8 cellular contexts compared by ENCODE assay signal in the genomic region with DNA sequence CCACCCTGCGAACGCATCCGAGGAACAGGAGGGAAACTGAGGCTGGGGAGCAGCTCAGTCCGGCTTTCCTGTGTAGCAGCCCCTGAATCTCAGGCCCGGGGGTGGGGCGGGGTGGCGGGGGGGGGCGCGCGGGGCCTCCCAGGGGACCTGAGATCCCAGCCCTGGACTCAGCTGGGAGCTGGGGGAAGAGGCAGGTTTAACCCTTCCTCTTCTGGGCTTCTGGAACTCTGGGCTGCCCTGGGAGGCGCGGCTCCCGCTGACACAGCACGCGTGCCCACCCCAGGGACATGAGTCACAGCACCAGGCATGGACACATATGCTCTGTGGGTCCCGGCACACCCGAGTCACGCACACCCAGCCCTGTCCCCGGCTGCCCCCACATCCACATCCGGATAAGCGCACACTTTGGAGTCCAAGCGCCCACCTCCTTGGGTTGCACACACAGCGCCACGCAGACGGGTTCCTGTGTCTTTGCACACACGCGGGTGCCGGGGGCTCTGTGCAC. TPM values are rescaled to one million over a fixed set of nuclear protein-coding genes. Genes with fewer than 3 reads are reported as not detected.
DNase-seq lines count a peak whose midpoint lies in the region; ATAC-seq and TF ChIP-seq lines count a peak whose summit lies in the region.

No MANE protein-coding gene starts in this region.

- peak overlapping the region; percentile 90 to 96 for H3K18ac ChIP-seq in mesenchymal stem cell (ENCODE audit: low read depth in 1 of 2, low read length in 2 of 2)

- peak overlapping the region; percentile 18 for H2AFZ ChIP-seq in mesenchymal stem cell (ENCODE audit: low read depth, low read length)

- H3K36me3 Mint-ChIP-seq in T-helper 17 cell (ENCODE audit: low read depth), result no peaks in the 10 kb centered on the region

- H2BK120ac ChIP-seq in mesenchymal stem cell (ENCODE audit: low read depth, low read length), result peak overlapping the region; percentile 80

- under 1% methylated on average over 22 of the region's 28 CpGs for WGBS in mesenchymal stem cell
- WGBS in transverse colon (ENCODE audit: low coverage in 1 of 2), 2 donors, result 17% methylated on average over 25 of the region's 28 CpGs; no CpG with 5 or more reads in 1 of the 2 donors

- H3K4me3 ChIP-seq in mesenchymal stem cell (ENCODE audit: insufficient read depth in 1 of 2, low read depth in 1 of 2, low read length in 2 of 2) (peak overlapping the region; percentile 7 to 75), transverse colon (peak overlapping the region in 2 of 4 donors; percentile 58 to 62)

- peak overlapping the region; percentile 13 for H3K4me3 Mint-ChIP-seq in T-helper 17 cell

- no peak for TF ChIP-seq CTCF in transverse colon (IDR thresholded peaks at IDR 0.05)

- peak overlapping the region; percentile 95 for H4K8ac ChIP-seq in mesenchymal stem cell (ENCODE audit: low read length)

- TF ChIP-seq POLR2A in transverse colon (IDR thresholded peaks at IDR 0.05), result no peak

- H3K27me3 ChIP-seq in mesenchymal stem cell (ENCODE audit: control insufficient read depth in 1 of 2, insufficient read depth in 1 of 2, low read length in 2 of 2) (no peaks in the 10 kb centered on the region), transverse colon (no peaks in the 10 kb centered on the region)

- DNase-seq in SIG-M5 treated with dmso at 0.1 percent for 504 hours (lab: John Stamatoyannopoulos, UW; ENCODE audit: unreplicated experiment) (peak; percentile 25), SIG-M5 (lab: John Stamatoyannopoulos, UW) (no peak), T-helper 17 cell (peak in 1 of 3 donors; percentile 33), dermis blood vessel endothelial cell (peak; percentile 54), mesenchymal stem cell (peak; percentile 98), transverse colon (peak; percentile 64), putamen (ENCODE audit: low spot score) (no peak), hippocampal formation (lab: John Stamatoyannopoulos, UW) (no peak)

- no peak for ATAC-seq in T-helper 17 cell

- in situ Hi-C loops in transverse colon (cut with MboI; ENCODE audit: low pct_ligation_motif_present in 1 of 4, low pct_unique_long_range_greater_than_20kb in 1 of 4, low sequenced_read_pairs in 3 of 4), result no loop called here

- H3K9ac ChIP-seq in mesenchymal stem cell (ENCODE audit: low read length), result peak overlapping the region; percentile 86

- H3K27me3 Mint-ChIP-seq in T-helper 17 cell, result no peaks in the 10 kb centered on the region

- no peak overlapping the region for H2BK15ac ChIP-seq in mesenchymal stem cell (ENCODE audit: low read depth, poor library complexity, severe bottlenecking)

- intact Hi-C loops in transverse colon (cut with DNase I; ENCODE audit: low total_unique reads), result no loop called here

- peaks cover 43% of the 10 kb centered on the region for H3K4me1 Mint-ChIP-seq in T-helper 17 cell

- H3K36me3 ChIP-seq in mesenchymal stem cell (ENCODE audit: control insufficient read depth in 1 of 2, insufficient read depth in 2 of 2, low read depth in 1 of 2, low read length in 2 of 2), result peaks cover under 1 to 11% of the 10 kb centered on the region in 2 experiments
- no peaks in the 10 kb centered on the region for H3K36me3 ChIP-seq in transverse colon

- peak overlapping the region; percentile 65 to 93 for H2BK12ac ChIP-seq in mesenchymal stem cell (ENCODE audit: low read length in 2 of 2)

- H3K4me1 ChIP-seq in mesenchymal stem cell (ENCODE audit: control insufficient read depth, insufficient read depth, low read depth, low read length), result peaks cover 69% of the 10 kb centered on the region
- peaks cover 54 to 76% (median 70%) of the 10 kb centered on the region in 4 donors for H3K4me1 ChIP-seq in transverse colon

- TF ChIP-seq EP300 in transverse colon (IDR thresholded peaks at IDR 0.05; ENCODE audit: low read depth), result peak; percentile 51

- peak overlapping the region in 1 of 2 experiments; percentile 94 for H3K14ac ChIP-seq in mesenchymal stem cell (ENCODE audit: low read length in 2 of 2)

- peaks cover 10% of the 10 kb centered on the region for H3K79me1 ChIP-seq in mesenchymal stem cell (replicated peaks; ENCODE audit: low read length, poor library complexity, severe bottlenecking)

- H4K91ac ChIP-seq in mesenchymal stem cell (ENCODE audit: low read length), result peak overlapping the region; percentile 97

- peak overlapping the region; percentile 77 for H3K27ac ChIP-seq in mesenchymal stem cell (ENCODE audit: low read length, poor library complexity, severe bottlenecking)
- peak overlapping the region; percentile 98 to 100 (median 98) for H3K27ac ChIP-seq in transverse colon

- H3K4ac ChIP-seq in mesenchymal stem cell (ENCODE audit: low read depth in 1 of 2, low read length in 2 of 2), result peak overlapping the region; percentile 61 to 92

- H2BK5ac ChIP-seq in mesenchymal stem cell (ENCODE audit: low read depth, low read length, poor library complexity, severe bottlenecking), result peak overlapping the region; percentile 57

- H3K4me2 ChIP-seq in mesenchymal stem cell (ENCODE audit: low read length, poor library complexity, severe bottlenecking), result peak overlapping the region; percentile 91

- no peaks in the 10 kb centered on the region for H3K9me3 ChIP-seq in T-helper 17 cell (ENCODE audit: control insufficient read depth, low read length, poor library complexity, severe bottlenecking)
- no peaks in the 10 kb centered on the region for H3K9me3 ChIP-seq in mesenchymal stem cell (ENCODE audit: control insufficient read depth, low read length)
- H3K9me3 ChIP-seq in transverse colon, result no peaks in the 10 kb centered on the region

- H2AK5ac ChIP-seq in mesenchymal stem cell (ENCODE audit: low read length, severe bottlenecking), result peak overlapping the region; percentile 54

- H3K23ac ChIP-seq in mesenchymal stem cell (ENCODE audit: low read length in 2 of 2), result peak overlapping the region in 1 of 2 experiments; percentile 20

- peak overlapping the region; percentile 39 for H3K27ac Mint-ChIP-seq in T-helper 17 cell

RNA-seq across cellular contexts. Expression of gene CIRBP, which starts 3.5 kb away (rescaled TPM):
- total RNA-seq in T-helper 17 cell (100 to 1,000 TPM; 460 to 474 TPM), dermis blood vessel endothelial cell (83.1 and 192 TPM in 2 replicates), transverse colon (100 to 1,000 TPM; 431 to 488 (median 460) TPM)
- polyA plus RNA-seq in mesenchymal stem cell (2013, experiment 1 of 2), result 118 TPM
- polyA plus RNA-seq in mesenchymal stem cell (2013, experiment 2 of 2), result 120 TPM

RNA-seq across cellular contexts. Expression of gene FAM174C, which starts 9.7 kb away (rescaled TPM):
- 10 to 100 TPM; 40.6 to 43.6 TPM for total RNA-seq in T-helper 17 cell
- total RNA-seq in dermis blood vessel endothelial cell, result 22.0 and 25.0 TPM in 2 replicates
- polyA plus RNA-seq in mesenchymal stem cell (2013, experiment 1 of 2), result 60.2 TPM
- 59.6 TPM for polyA plus RNA-seq in mesenchymal stem cell (2013, experiment 2 of 2)
- 100 to 1,000 TPM in 2 of 4 donors, 10 to 100 TPM in 2; 72.5 to 116 (median 99.0) TPM for total RNA-seq in transverse colon

RNA-seq across cellular contexts. Expression of gene MIDN, which starts 17.3 kb away (rescaled TPM):
- total RNA-seq in T-helper 17 cell (100 to 1,000 TPM in 1 of 2 donors, 10 to 100 TPM in 1; 87.1 to 113 TPM), dermis blood vessel endothelial cell (22.1 and 27.9 TPM in 2 replicates), transverse colon (100 to 1,000 TPM in 3 of 4 donors, 10 to 100 TPM in 1; 89.4 to 379 (median 116) TPM)
- 58.6 TPM for polyA plus RNA-seq in mesenchymal stem cell (2013, experiment 1 of 2)
- polyA plus RNA-seq in mesenchymal stem cell (2013, experiment 2 of 2), result 58.0 TPM

RNA-seq across cellular contexts. Expression of gene EFNA2, which starts 20.0 kb away (rescaled TPM):
- total RNA-seq in T-helper 17 cell, result not detected
- total RNA-seq in dermis blood vessel endothelial cell, result not detected in 2 replicates
- 0.06 TPM for polyA plus RNA-seq in mesenchymal stem cell (2013, experiment 1 of 2)
- 0.15 TPM for polyA plus RNA-seq in mesenchymal stem cell (2013, experiment 2 of 2)
- total RNA-seq in transverse colon, result 100 to 1,000 TPM in 1 of 4 donors, 10 to 100 TPM in 3; 30.5 to 112 (median 40.6) TPM

RNA-seq across cellular contexts. Expression of gene ATP5F1D, which starts 24.1 kb away (rescaled TPM):
- total RNA-seq in T-helper 17 cell (100 to 1,000 TPM; 104 to 115 TPM), dermis blood vessel endothelial cell (19.9 and 31.1 TPM in 2 replicates), transverse colon (100 to 1,000 TPM; 157 to 650 (median 240) TPM)
- 121 TPM for polyA plus RNA-seq in mesenchymal stem cell (2013, experiment 1 of 2)
- polyA plus RNA-seq in mesenchymal stem cell (2013, experiment 2 of 2), result 127 TPM

Comparison
In these comparisons a context has a peak if more than half of its experiments do, and no peak if none do; other contexts are left out.
1. DNase-seq: peak in SIG-M5 treated with dmso at 0.1 percent for 504 hours (single experiment), dermis blood vessel endothelial cell (single experiment), mesenchymal stem cell (single experiment) and transverse colon (single experiment); none in SIG-M5 (single experiment), putamen (single experiment) and hippocampal formation (0 of 2).